In the genomic region with DNA sequence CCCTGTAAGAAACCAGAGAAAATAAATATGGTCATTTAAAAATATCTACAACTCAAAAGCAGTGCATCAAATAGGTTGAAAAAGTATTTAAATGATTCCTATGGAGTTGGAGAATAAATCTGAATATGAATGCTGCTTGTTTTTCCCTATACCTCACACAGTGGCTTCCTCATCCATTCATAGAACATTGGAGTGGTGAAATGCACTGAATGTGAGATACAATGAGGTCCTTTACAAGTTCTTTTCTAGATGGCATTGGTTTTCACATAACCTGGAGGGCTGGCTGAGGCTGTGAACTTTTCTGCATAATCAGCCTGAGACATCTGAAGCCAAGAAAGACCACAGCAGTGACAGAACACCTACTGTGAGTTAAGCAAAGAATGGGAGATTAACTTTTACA, we compare ENCODE assay signal across 35 cellular contexts.
"Had no signal": no experiment of that assay in that cellular context is flagged by ENCODE, and none has a peak within 500 bp of the region (broad histone marks: within the 10 kb centered on the region; RNA-seq: fewer than 3 reads in every experiment).

No MANE protein-coding gene starts in this region.

- H3K36me3 Mint-ChIP-seq: activated CD8-positive, alpha-beta memory T cell treated with anti-CD3 and anti-CD28 coated beads, Interleukin-2, amount 10 ng/mL, durations not matched to agents 7 days and 5 days; activated naive CD8-positive, alpha-beta T cell treated with anti-CD3 and anti-CD28 coated beads for 36 hours had no signal

- H3K4me1 ChIP-seq: Peyer's patch, SJSA1 had no signal

- H3K4me2 ChIP-seq: KMS-11 had no signal

- H3K36me3 ChIP-seq: brain microvascular endothelial cell, Peyer's patch, SJSA1 had no signal

- H3K27me3 ChIP-seq: brain microvascular endothelial cell, Peyer's patch, SJSA1 had no signal

- H3K27ac Mint-ChIP-seq: activated CD4-positive, alpha-beta memory T cell treated with anti-CD3 and anti-CD28 coated beads, Interleukin-2, amount 10 ng/mL, durations not matched to agents 7 days and 5 days; activated CD8-positive, alpha-beta memory T cell treated with anti-CD3 and anti-CD28 coated beads, Interleukin-2, amount 10 ng/mL, durations not matched to agents 7 days and 5 days; activated naive CD8-positive, alpha-beta T cell treated with anti-CD3 and anti-CD28 coated beads for 36 hours; activated T-cell treated with anti-CD3 and anti-CD28 coated beads, Interleukin-2, amount 50 U/mL, for 72 hours; activated T-helper 17 cell treated with anti-CD3 and anti-CD28 coated beads, Interleukin-2, amount 50 U/mL, for 72 hours had no signal

- H3K27ac ChIP-seq: brain microvascular endothelial cell, KMS-11, Peyer's patch, SJSA1, VCaP had no signal

- H3K4me3 Mint-ChIP-seq: activated CD4-positive, alpha-beta memory T cell treated with anti-CD3 and anti-CD28 coated beads, Interleukin-2, amount 10 ng/mL, durations not matched to agents 7 days and 5 days; activated CD8-positive, alpha-beta memory T cell treated with anti-CD3 and anti-CD28 coated beads, Interleukin-2, amount 10 ng/mL, durations not matched to agents 7 days and 5 days; activated naive CD8-positive, alpha-beta T cell treated with anti-CD3 and anti-CD28 coated beads for 36 hours; activated T-cell treated with anti-CD3 and anti-CD28 coated beads, Interleukin-2, amount 50 U/mL, for 72 hours; activated T-helper 17 cell treated with anti-CD3 and anti-CD28 coated beads, Interleukin-2, amount 50 U/mL, for 72 hours had no signal

- H3K4me1 Mint-ChIP-seq: activated CD4-positive, alpha-beta memory T cell treated with anti-CD3 and anti-CD28 coated beads, Interleukin-2, amount 10 ng/mL, durations not matched to agents 7 days and 5 days; activated CD8-positive, alpha-beta memory T cell treated with anti-CD3 and anti-CD28 coated beads, Interleukin-2, amount 10 ng/mL, durations not matched to agents 7 days and 5 days; activated naive CD8-positive, alpha-beta T cell treated with anti-CD3 and anti-CD28 coated beads for 36 hours; activated T-helper 17 cell treated with anti-CD3 and anti-CD28 coated beads, Interleukin-2, amount 50 U/mL, for 72 hours had no signal

- H3K27me3 Mint-ChIP-seq: activated CD4-positive, alpha-beta memory T cell treated with anti-CD3 and anti-CD28 coated beads, Interleukin-2, amount 10 ng/mL, durations not matched to agents 7 days and 5 days; activated CD8-positive, alpha-beta memory T cell treated with anti-CD3 and anti-CD28 coated beads, Interleukin-2, amount 10 ng/mL, durations not matched to agents 7 days and 5 days; activated naive CD8-positive, alpha-beta T cell treated with anti-CD3 and anti-CD28 coated beads for 36 hours; activated T-helper 17 cell treated with anti-CD3 and anti-CD28 coated beads, Interleukin-2, amount 50 U/mL, for 72 hours had no signal

- ATAC-seq: activated CD8-positive, alpha-beta memory T cell treated with anti-CD3 and anti-CD28 coated beads, Interleukin-2, amount 10 ng/mL, durations not matched to agents 7 days and 5 days; activated T-cell treated with anti-CD3 and anti-CD28 coated beads, Interleukin-2, amount 50 U/mL, for 72 hours; activated T-helper 17 cell treated with anti-CD3 and anti-CD28 coated beads, Interleukin-2, amount 50 U/mL, for 72 hours; PC-3; SK-N-SH treated with all-trans-retinoic acid at 6 μM for 48 hours had no signal

- H3K4me3 ChIP-seq: Peyer's patch, SJSA1 had no signal

- DNase-seq: activated CD4-positive, alpha-beta memory T cell treated with anti-CD3 and anti-CD28 coated beads, Interleukin-2, amount 10 ng/mL, durations not matched to agents 7 days and 5 days; activated CD4-positive, alpha-beta T cell treated with anti-CD3 and anti-CD28 coated beads for 1 hour; activated CD4-positive, alpha-beta T cell treated with anti-CD3 and anti-CD28 coated beads for 48 hours; activated CD4-positive, CD25-positive, alpha-beta regulatory T cell; activated CD8-positive, alpha-beta memory T cell treated with anti-CD3 and anti-CD28 coated beads for 24 hours; activated CD8-positive, alpha-beta memory T cell treated with anti-CD3 and anti-CD28 coated beads, Interleukin-2, amount 10 ng/mL, durations not matched to agents 7 days and 5 days; activated CD8-positive, alpha-beta memory T cell treated with anti-CD3 and anti-CD28 coated beads, Interleukin-2, amount 50 U/mL, for 48 hours; activated effector memory CD4-positive, alpha-beta T cell treated with anti-CD3 and anti-CD28 coated beads, Interleukin-2, amount 50 U/mL, for 16 hours; activated naive CD4-positive, alpha-beta T cell; activated naive CD4-positive, alpha-beta T cell treated with anti-CD3 and anti-CD28 coated beads, Interleukin-2, amount 50 U/mL, for 16 hours; activated naive CD8-positive, alpha-beta T cell treated with anti-CD3 and anti-CD28 coated beads for 36 hours; activated T-cell treated with anti-CD3 and anti-CD28 coated beads, Interleukin-2, amount 50 U/mL, for 1 hour; activated T-cell treated with anti-CD3 and anti-CD28 coated beads, Interleukin-2, amount 50 U/mL, for 72 hours; amniotic stem cell; aorta; brain microvascular endothelial cell; central memory CD4-positive, alpha-beta T cell; NCI-H1105; NCI-H1417 treated with DMSO at 0.1 percent for 48 hours; NCI-H187 treated with DMSO at 0.1 percent for 48 hours; NCI-H2081; NCI-H345; NCI-H524 treated with DMSO at 0.1 percent for 48 hours; PC-3; Peyer's patch; RPMI8226; SHP77 treated with DMSO at 0.1 percent for 48 hours; T-helper 1 cell; T-helper 2 cell; T-helper 9 cell had no signal

- H3K9me3 ChIP-seq: Peyer's patch, SJSA1 had no signal

- H3K9me3 Mint-ChIP-seq: activated CD4-positive, alpha-beta memory T cell treated with anti-CD3 and anti-CD28 coated beads, Interleukin-2, amount 10 ng/mL, durations not matched to agents 7 days and 5 days; activated naive CD8-positive, alpha-beta T cell treated with anti-CD3 and anti-CD28 coated beads for 36 hours had no signal

- H3K9ac ChIP-seq: KMS-11 had no signal
